In the genomic region with DNA sequence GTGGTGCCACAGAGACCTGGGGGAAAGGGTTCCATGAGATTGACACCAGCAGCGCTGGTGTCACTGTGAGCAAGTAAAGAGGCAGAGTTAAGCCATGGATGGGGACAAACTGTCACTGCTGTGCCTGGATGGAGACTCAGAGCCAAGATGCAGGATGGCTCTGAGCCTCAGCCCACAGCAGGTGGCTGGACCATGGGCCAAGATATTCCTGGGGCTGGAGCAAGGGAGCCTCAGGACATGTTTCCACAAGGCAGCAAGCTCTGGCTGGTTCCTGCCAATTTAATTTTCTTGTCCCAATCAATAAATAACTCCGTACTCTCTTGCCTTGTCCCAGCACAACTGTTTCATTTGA, we compare ENCODE assay signal across 27 cellular contexts. TPM values are rescaled to one million over a fixed set of nuclear protein-coding genes. Genes with fewer than 3 reads are reported as not detected.
"Had no signal": no experiment of that assay in that cellular context is flagged by ENCODE, and none has a peak within 500 bp of the region (broad histone marks: within the 10 kb centered on the region; RNA-seq: fewer than 3 reads in every experiment).

No MANE protein-coding gene starts in this region.

- H3K27ac ChIP-seq: coronary artery, esophagus muscularis mucosa, foreskin keratinocyte, hepatocyte, left lung, lower lobe of right lung, neutrophil, pancreas, sigmoid colon, thoracic aorta, tibial nerve, upper lobe of left lung had no signal

- H3K27me3 Mint-ChIP-seq: stimulated activated naive B cell treated with anti-CD40 and anti-IgM and Interleukin-4, amounts not matched to agents 10 μg/mL and 1 μg/mL and 100 μg/mL, for 72 hours had no signal

- ATAC-seq: foreskin keratinocyte; left lung; lower lobe of right lung; pancreas; stimulated activated naive B cell treated with anti-CD40 and anti-IgM and Interleukin-4, amounts not matched to agents 10 μg/mL and 1 μg/mL and 100 μg/mL, for 72 hours had no signal

- H3K36me3 ChIP-seq: left lung, lower lobe of right lung, neutrophil, pancreas, sigmoid colon, tibial nerve, upper lobe of left lung had no signal

- H3K4me1 Mint-ChIP-seq: neural crest cell had no signal

- H3K4me3 ChIP-seq: coronary artery, esophagus muscularis mucosa, hepatocyte, left lung, lower lobe of right lung, pancreas, sigmoid colon, thoracic aorta, tibial nerve, upper lobe of left lung had no signal

- H3K4me1 ChIP-seq: foreskin keratinocyte, left lung, lower lobe of right lung, pancreas, sigmoid colon, tibial nerve had no signal

- H3K27ac Mint-ChIP-seq: naive B cell; natural killer cell treated with Interleukin-12 subunit alpha and Interleukin-12 subunit beta and Interleukin-15 and Interleukin-18, amount 100 ng/mL, for 72 hours; stimulated activated naive B cell treated with anti-CD40 and anti-IgM and Interleukin-4, amounts not matched to agents 10 μg/mL and 1 μg/mL and 100 μg/mL, for 72 hours; stimulated activated naive CD8-positive, alpha-beta T cell treated with anti-CD3 and anti-CD28 coated beads, Interleukin-15, Interleukin-2, amounts not matched to agents 100 ng/mL and 50 ng/mL, for 24 hours had no signal

- H3K27me3 ChIP-seq: foreskin keratinocyte, hepatocyte, neutrophil, pancreas, sigmoid colon, tibial nerve had no signal

- H3K9me3 ChIP-seq: neutrophil, pancreas had no signal

- DNase-seq: central memory CD4-positive, alpha-beta T cell; dermis blood vessel endothelial cell; effector memory CD4-positive, alpha-beta T cell; foreskin keratinocyte; glutamatergic neuron; kidney; left lung; lower lobe of right lung; naive B cell; pancreas; sigmoid colon; small intestine; stimulated activated CD4-positive, alpha-beta T cell treated with anti-CD3 and anti-CD28 coated beads, Interleukin-15, amount 100 ng/mL, for 24 hours; stimulated activated CD4-positive, alpha-beta T cell treated with anti-CD3 and anti-CD28 coated beads, Interleukin-2, amount 100 ng/mL, for 48 hours; stimulated activated naive B cell treated with anti-CD40 and anti-IgM and Interleukin-4, amounts not matched to agents 10 μg/mL and 1 μg/mL and 100 μg/mL, for 72 hours; upper lobe of left lung had no signal

- H3K4me3 Mint-ChIP-seq: natural killer cell treated with Interleukin-12 subunit alpha and Interleukin-12 subunit beta and Interleukin-15 and Interleukin-18, amount 100 ng/mL, for 72 hours; neural crest cell; stimulated activated naive B cell treated with anti-CD40 and anti-IgM and Interleukin-4, amounts not matched to agents 10 μg/mL and 1 μg/mL and 100 μg/mL, for 72 hours; stimulated activated naive CD8-positive, alpha-beta T cell treated with anti-CD3 and anti-CD28 coated beads, Interleukin-15, Interleukin-2, amounts not matched to agents 100 ng/mL and 50 ng/mL, for 24 hours had no signal

RNA-seq across cellular contexts. Expression of gene MYO18B, which starts 23.0 kb away (rescaled TPM):
- total RNA-seq: endothelial cell of umbilical vein, epithelial cell of proximal tubule, foreskin keratinocyte, lower lobe of right lung, neural crest cell had no signal
